1 cellular context compared by ENCODE assay signal in genomic region chr2:95390272-95390880, GRCh38.
TF ChIP-seq lines count a peak whose summit lies in the region.

No MANE protein-coding gene starts in this region.

TF ChIP-seq in HepG2, 621 proteins besides CTCF, POLR2A, EP300 and RAD21 (continued from another document and continues in another):
- TF ChIP-seq THAP7 (CRISPR knock-in tag; IDR thresholded peaks at IDR 0.05) (peak; percentile 45; the same call in 1 of the 2 replicates), WIZ (CRISPR knock-in tag; IDR thresholded peaks at IDR 0.05) (peak; percentile 90), ZNF501 (CRISPR knock-in tag; IDR thresholded peaks at IDR 0.05) (peak; percentile 73; the same call in 1 of the 2 replicates), ZNF773 (CRISPR knock-in tag; IDR thresholded peaks at IDR 0.05; ENCODE audit: borderline replicate concordance) (no peak), ZMYM2 (CRISPR knock-in tag; IDR thresholded peaks at IDR 0.05) (peak; percentile 88), ZBTB33 (CRISPR knock-in tag; IDR thresholded peaks at IDR 0.05) (0 out of 2 replicates have a peak, but pooled peaks have one; percentile 10), ZNF343 (CRISPR knock-in tag; IDR thresholded peaks at IDR 0.05) (peak; percentile 96), HOMEZ (CRISPR knock-in tag; IDR thresholded peaks at IDR 0.05; ENCODE audit: low read depth) (no peak), TBP (CRISPR knock-in tag; IDR thresholded peaks at IDR 0.05) (no peak), LCORL (IDR thresholded peaks at IDR 0.05) (no peak), LCORL (CRISPR knock-in tag; IDR thresholded peaks at IDR 0.05) (peak; percentile 98), GABPA (IDR thresholded peaks at IDR 0.05; ENCODE audit: low read depth, low read length) (no peak), GABPA (CRISPR knock-in tag; IDR thresholded peaks at IDR 0.05; ENCODE audit: low read depth) (peak; percentile 49; the same call in 1 of the 2 replicates), ZFP91 (CRISPR knock-in tag; IDR thresholded peaks at IDR 0.05; ENCODE audit: borderline replicate concordance) (peak; percentile 77; the same call in 1 of the 2 replicates), HDAC6 (IDR thresholded peaks at IDR 0.05; ENCODE audit: low read depth, low read length) (no peak), HOXA3 (CRISPR knock-in tag; IDR thresholded peaks at IDR 0.05) (peak; percentile 74; the same call in 1 of the 2 replicates), ZNF354B (CRISPR knock-in tag; IDR thresholded peaks at IDR 0.05) (peak; percentile 64; the same call in 1 of the 2 replicates), CHD2 (IDR thresholded peaks at IDR 0.05; ENCODE audit: low read depth, low read length) (peak; percentile 77; the same call in 1 of the 2 replicates), ATAD3A (CRISPR knock-in tag; IDR thresholded peaks at IDR 0.05) (no peak), RBM39 (IDR thresholded peaks at IDR 0.05; ENCODE audit: low read depth, low read length, poor library complexity, severe bottlenecking) (peak; percentile 31), TBX3 (IDR thresholded peaks at IDR 0.05; ENCODE audit: borderline replicate concordance) (peak; percentile 76), DNMT3B (CRISPR knock-in tag; conservative IDR thresholded peaks at IDR 0.05) (no peak), NR1H2 (CRISPR knock-in tag; IDR thresholded peaks at IDR 0.05; ENCODE audit: borderline replicate concordance, low read depth) (no peak; the same call in 1 of the 2 replicates), CREM (IDR thresholded peaks at IDR 0.05) (peak; percentile 62; the same call in 1 of the 2 replicates), CREM (CRISPR knock-in tag; IDR thresholded peaks at IDR 0.05) (no peak), BHLHE40 (IDR thresholded peaks at IDR 0.05; ENCODE audit: low read length) (peak; percentile 77), ATF2 (CRISPR knock-in tag; IDR thresholded peaks at IDR 0.05) (peak; percentile 67), ZNF331 (CRISPR knock-in tag; IDR thresholded peaks at IDR 0.05) (peak; percentile 82), ZNF512B (CRISPR knock-in tag; IDR thresholded peaks at IDR 0.05; ENCODE audit: borderline replicate concordance) (no peak), THRA (CRISPR knock-in tag; IDR thresholded peaks at IDR 0.05; ENCODE audit: borderline replicate concordance) (peak; percentile 43; the same call in 1 of the 2 replicates), TBX2 (CRISPR knock-in tag; IDR thresholded peaks at IDR 0.05; ENCODE audit: borderline replicate concordance) (peak; percentile 84; the same call in 1 of the 2 replicates), POLR2AphosphoS5 (IDR thresholded peaks at IDR 0.05; ENCODE audit: low read depth, low read length) (no peak), ATF4 (CRISPR knock-in tag; IDR thresholded peaks at IDR 0.05) (no peak), NFKBIZ (CRISPR knock-in tag; IDR thresholded peaks at IDR 0.05) (no peak), SMARCC2 (IDR thresholded peaks at IDR 0.05) (no peak), ZNF788 (CRISPR knock-in tag; IDR thresholded peaks at IDR 0.05; ENCODE audit: borderline replicate concordance) (peak; percentile 86; the same call in 1 of the 2 replicates), ZNF337 (CRISPR knock-in tag; IDR thresholded peaks at IDR 0.05; ENCODE audit: borderline replicate concordance, low read depth) (0 out of 2 replicates have a peak, but pooled peaks have one; percentile 51), MXD1 (CRISPR knock-in tag; IDR thresholded peaks at IDR 0.05) (peak; percentile 57; the same call in 1 of the 2 replicates), AGO2 (optimal IDR thresholded peaks at IDR 0.05; ENCODE audit: low read depth, low read length) (no peak), ZNF225 (CRISPR knock-in tag; IDR thresholded peaks at IDR 0.05) (no peak), USF2 (IDR thresholded peaks at IDR 0.05; ENCODE audit: low read depth, low read length) (no peak; the same call in 1 of the 2 replicates), USF2 (CRISPR knock-in tag; IDR thresholded peaks at IDR 0.05; ENCODE audit: borderline replicate concordance) (peak; percentile 66; the same call in 1 of the 2 replicates), MXD4 (CRISPR knock-in tag; IDR thresholded peaks at IDR 0.05) (0 out of 2 replicates have a peak, but pooled peaks have one; percentile 54), ELF4 (CRISPR knock-in tag; IDR thresholded peaks at IDR 0.05; ENCODE audit: borderline replicate concordance) (no peak), MYC (CRISPR knock-in tag; IDR thresholded peaks at IDR 0.05; ENCODE audit: borderline replicate concordance) (peak; percentile 78; the same call in 1 of the 2 replicates), ZNF503 (CRISPR knock-in tag; IDR thresholded peaks at IDR 0.05) (0 out of 2 replicates have a peak, but pooled peaks have one; percentile 46), HNRNPK (IDR thresholded peaks at IDR 0.05; ENCODE audit: low read depth, low read length, poor library complexity, severe bottlenecking) (no peak), KDM3A (CRISPR knock-in tag; IDR thresholded peaks at IDR 0.05; ENCODE audit: low read depth) (no peak), YEATS4 (CRISPR knock-in tag; IDR thresholded peaks at IDR 0.05; ENCODE audit: borderline replicate concordance) (peak; percentile 68; the same call in 1 of the 2 replicates)
